In genomic region chr14:81453166-81453766, GRCh38 we compare ENCODE assay signal across 8 cellular contexts. TPM values are rescaled to one million over a fixed set of nuclear protein-coding genes. Genes with fewer than 3 reads are reported as not detected.
DNase-seq lines count a peak whose midpoint lies in the region; ATAC-seq and TF ChIP-seq lines count a peak whose summit lies in the region.

No MANE protein-coding gene starts in this region.

- ATAC-seq in GM21367 (IDR thresholded peaks at IDR 0.05; ENCODE audit: unreplicated experiment) (peak; percentile 82), left cardiac atrium (peak; percentile 33 to 39)

- no peaks in the 10 kb centered on the region for H3K9me3 ChIP-seq in PC-9 (ENCODE audit: insufficient read depth, low read depth)

- TF ChIP-seq CTCF in PC-9 (conservative IDR thresholded peaks at IDR 0.05) (peak; percentile 85), retinal pigment epithelial cell (conservative IDR thresholded peaks at IDR 0.05; ENCODE audit: low read depth, low read length) (peak; percentile 89)

- peaks cover 14% of the 10 kb centered on the region for H3K27me3 Mint-ChIP-seq in activated naive CD8-positive, alpha-beta T cell treated with anti-CD3 and anti-CD28 coated beads for 36 hours

- peak overlapping the region; percentile 34; the same call in 1 of the 2 replicates for H3K4me2 ChIP-seq in PC-9

- H3K27ac ChIP-seq in PC-9 = no peak overlapping the region

- peaks cover 9% of the 10 kb centered on the region for H3K4me1 Mint-ChIP-seq in activated naive CD8-positive, alpha-beta T cell treated with anti-CD3 and anti-CD28 coated beads for 36 hours

- CTCF ChIA-PET in PC-9 (lab: Charles Lee) = interaction anchor here (1.0 to 1.4 kb wide), 2 partner anchors 183 to 184 kb away, joined by 3 to 5 read pairs; no protein-coding TSS in a partner anchor

- POLR2A ChIA-PET in PC-9 (lab: Charles Lee; ENCODE audit: unreplicated experiment) = no interaction called here

- intact Hi-C loops in PC-9 (cut with micrococcal nuclease; ENCODE audit: unreplicated experiment) = loop anchor here (1.0 kb wide), 1 partner anchor 184 kb away; no protein-coding TSS in a partner anchor
- intact Hi-C loops in left cardiac atrium (cut with DNase I) = loop anchor here in 1 of 2 donors (5.0 kb wide), 1 partner anchor 186 kb away; no protein-coding TSS in a partner anchor

- no TSS peak for BruUV-seq in PC-9 (replicated peaks; lab: Mats Ljungman, UMichigan)

- H3K4me1 ChIP-seq in PC-9 (replicated peaks; ENCODE audit: insufficient read depth) = no peaks in the 10 kb centered on the region

- H3K27me3 ChIP-seq in PC-9 (ENCODE audit: insufficient read depth, low read depth) = no peaks in the 10 kb centered on the region

- no peaks in the 10 kb centered on the region for H4K20me1 ChIP-seq in PC-9 (ENCODE audit: insufficient read depth)

- no peaks in the 10 kb centered on the region for H3K9me3 Mint-ChIP-seq in activated naive CD8-positive, alpha-beta T cell treated with anti-CD3 and anti-CD28 coated beads for 36 hours

- H3K79me2 ChIP-seq in PC-9 (ENCODE audit: low read depth) = no peaks in the 10 kb centered on the region

- no peak overlapping the region for H3K27ac Mint-ChIP-seq in activated naive CD8-positive, alpha-beta T cell treated with anti-CD3 and anti-CD28 coated beads for 36 hours

- DNase-seq in DMS53 (lab: John Stamatoyannopoulos, UW) (peak; percentile 70), HT-29 (ENCODE audit: low spot score) (peak; percentile 62), PC-9 (peak in 1 of 2 experiments; percentile 25), left cardiac atrium (peak; percentile 35), retinal pigment epithelial cell (ENCODE audit: low read depth) (no peak), 8988T (no peak)
- peak; percentile 33 for DNase-seq in activated naive CD8-positive, alpha-beta T cell treated with anti-CD3 and anti-CD28 coated beads for 36 hours

- no peak overlapping the region for H3K4me3 Mint-ChIP-seq in activated naive CD8-positive, alpha-beta T cell treated with anti-CD3 and anti-CD28 coated beads for 36 hours

- no peaks in the 10 kb centered on the region for H3F3A ChIP-seq in PC-9 (ENCODE audit: insufficient read depth, low read depth)

- H3K9me2 ChIP-seq in PC-9 (ENCODE audit: insufficient read depth) = no peaks in the 10 kb centered on the region

- no peaks in the 10 kb centered on the region for H3K36me3 ChIP-seq in PC-9 (ENCODE audit: low read depth)

- H3K36me3 Mint-ChIP-seq in activated naive CD8-positive, alpha-beta T cell treated with anti-CD3 and anti-CD28 coated beads for 36 hours = no peaks in the 10 kb centered on the region

- H2AFZ ChIP-seq in PC-9 = no peak overlapping the region; the same call in 1 of the 2 replicates

- H3K4me3 ChIP-seq in PC-9 (no peak overlapping the region), retinal pigment epithelial cell (ENCODE audit: low read length) (no peak overlapping the region)

RNA-seq across cellular contexts. Expression of gene STON2, which starts 53.1 kb away (rescaled TPM):
- total RNA-seq in HT-29 (2014; rRNA removed; shearing (Covaris generic)) = 1.6 and 3.5 TPM in 2 replicates
- total RNA-seq in PC-9 (2021) = 6.2 and 9.1 TPM in 2 replicates
- total RNA-seq in activated naive CD8-positive, alpha-beta T cell treated with anti-CD3 and anti-CD28 coated beads for 36 hours = under 1 TPM; 0.30 to 0.37 TPM
- total RNA-seq in left cardiac atrium = 10 to 100 TPM in 1 of 2 donors, 1 to 10 TPM in 1; 8.5 to 19.1 TPM

Comparison
In these comparisons a context has a peak if more than half of its experiments do, and no peak if none do; other contexts are left out.
1. DNase-seq: peak in DMS53 (single experiment), HT-29 (single experiment), activated naive CD8-positive, alpha-beta T cell treated with anti-CD3 and anti-CD28 coated beads for 36 hours (single experiment) and left cardiac atrium (single experiment); none in retinal pigment epithelial cell (single experiment) and 8988T (single experiment).